Comparison of ENCODE assay signal across 26 cellular contexts in the genomic region with DNA sequence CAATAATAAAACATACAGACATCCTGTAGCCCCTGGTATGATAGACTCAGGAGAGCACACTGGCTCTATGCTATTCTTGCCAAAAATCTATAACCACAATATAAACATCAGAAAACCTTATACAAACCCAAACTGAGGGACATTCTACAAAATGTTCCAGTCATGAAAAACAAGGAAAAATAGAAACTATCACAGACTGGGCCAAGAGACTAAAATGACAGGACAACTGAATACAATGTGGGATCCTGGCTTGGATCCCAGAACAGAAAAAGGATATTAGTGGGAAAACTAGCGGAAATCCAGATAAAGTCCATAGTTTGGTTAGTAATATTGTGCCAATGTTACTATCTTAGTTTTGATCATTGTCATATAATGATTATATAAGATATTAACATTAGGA. TPM values are rescaled to one million over a fixed set of nuclear protein-coding genes. Genes with fewer than 3 reads are reported as not detected.
A peak's percentile ranks its signal among the peaks of the same experiment; 100 is the strongest.
DNase-seq lines count a peak whose midpoint lies in the region; ATAC-seq and TF ChIP-seq lines count a peak whose summit lies in the region.
"Had no signal": no experiment of that assay in that cellular context is flagged by ENCODE, and none has a peak within 500 bp of the region (broad histone marks: within the 10 kb centered on the region; RNA-seq: fewer than 3 reads in every experiment).

No MANE protein-coding gene starts in this region.

- no peaks in the 10 kb centered on the region for H4K20me1 ChIP-seq in MM.1S (ENCODE audit: insufficient read depth, low read length)
- H4K20me1 ChIP-seq in fibroblast of lung (ENCODE audit: control insufficient read depth, extremely low read depth, insufficient read depth, low read length): no peaks in the 10 kb centered on the region
- H4K20me1 ChIP-seq in osteoblast (ENCODE audit: insufficient read depth, low read length): no peaks in the 10 kb centered on the region

- ATAC-seq in HG03139 (IDR thresholded peaks at IDR 0.05; ENCODE audit: unreplicated experiment) (no peak), GM18868 (IDR thresholded peaks at IDR 0.05; ENCODE audit: unreplicated experiment) (no peak)
- ATAC-seq: activated CD4-positive, CD25-positive, alpha-beta regulatory T cell treated with anti-CD3 and anti-CD28 coated beads, Interleukin-2, amount 50 U/mL, for 24 hours; activated naive CD4-positive, alpha-beta T cell treated with anti-CD3 and anti-CD28 coated beads, Interleukin-2, amount 50 U/mL, for 72 hours; activated T-helper 17 cell treated with anti-CD3 and anti-CD28 coated beads, Interleukin-2, amount 50 U/mL, for 72 hours had no signal

- H3K79me1 ChIP-seq in trophoblast cell (ENCODE audit: low read length): peaks cover 3% of the 10 kb centered on the region

- no peak overlapping the region for H3K14ac ChIP-seq in trophoblast cell (ENCODE audit: low read length)

- DNase-seq in EH (ENCODE audit: low read depth) (peak; percentile 47), MM.1S (no peak), fibroblast of lung (ENCODE audit: low read depth in 2 of 2) (peak; percentile 45 to 83), osteoblast (ENCODE audit: insufficient read length, low spot score, missing footprints) (no peak), trophoblast cell (no peak)
- DNase-seq: activated CD4-positive, alpha-beta memory T cell treated with anti-CD3 and anti-CD28 coated beads, Interleukin-2, amount 10 ng/mL, durations not matched to agents 7 days and 5 days; aorta; C1 segment of cervical spinal cord; Calu3; central memory CD4-positive, alpha-beta T cell; DMS79 treated with DMSO at 0.1 percent for 48 hours; dorsolateral prefrontal cortex; HCEC 1CT; kidney glomerular epithelial cell; NCI-H1436; NCI-H446; NCI-H82; transverse colon had no signal

- no peaks in the 10 kb centered on the region for H3K9me2 ChIP-seq in MM.1S (replicated peaks; ENCODE audit: insufficient read depth, low read length)

- no peaks in the 10 kb centered on the region for H3K36me3 ChIP-seq in MM.1S (replicated peaks; ENCODE audit: insufficient read depth, low read length)
- no peaks in the 10 kb centered on the region for H3K36me3 ChIP-seq in fibroblast of lung (ENCODE audit: control insufficient read depth, insufficient read depth, low read length)
- H3K36me3 ChIP-seq in osteoblast (ENCODE audit: insufficient read depth, low read length): no peaks in the 10 kb centered on the region
- no peaks in the 10 kb centered on the region for H3K36me3 ChIP-seq in trophoblast cell (ENCODE audit: control insufficient read depth in 1 of 2, insufficient read depth in 2 of 2, low read length in 2 of 2)
- H3K36me3 ChIP-seq: neutrophil, prostate gland, transverse colon had no signal

- TF ChIP-seq CTCF in MM.1S (IDR thresholded peaks at IDR 0.05; ENCODE audit: low read length) (no peak), fibroblast of lung (conservative IDR thresholded peaks at IDR 0.05 in 1 of 2, IDR thresholded peaks at IDR 0.05 in 1 of 2; ENCODE audit: low read depth in 1 of 2, low read length in 2 of 2) (no peak), osteoblast (IDR thresholded peaks at IDR 0.05; ENCODE audit: extremely low read depth, low read depth, low read length) (no peak)

- H3K4me1 ChIP-seq in MM.1S (ENCODE audit: low read length) (peaks cover 25% of the 10 kb centered on the region), fibroblast of lung (ENCODE audit: control insufficient read depth, extremely low read depth, insufficient read depth, low read length) (peaks cover 4% of the 10 kb centered on the region), osteoblast (ENCODE audit: insufficient read depth, low read length) (peaks cover 34% of the 10 kb centered on the region), trophoblast cell (ENCODE audit: control insufficient read depth in 1 of 2, insufficient read depth in 2 of 2, low read length in 2 of 2) (peaks cover 4 to 5% of the 10 kb centered on the region in 2 experiments)
- H3K4me1 ChIP-seq: prostate gland had no signal

- no peak overlapping the region for H2BK120ac ChIP-seq in trophoblast cell (ENCODE audit: insufficient read depth, low read length, poor library complexity)

- H4K91ac ChIP-seq in trophoblast cell (ENCODE audit: low read depth, low read length): no peak overlapping the region

- H3K27ac ChIP-seq in MM.1S (ENCODE audit: low read length): no peak overlapping the region
- no peak overlapping the region for H3K27ac ChIP-seq in fibroblast of lung (ENCODE audit: insufficient read depth, low read length)
- H3K27ac ChIP-seq in osteoblast (ENCODE audit: low read depth, low read length): no peak overlapping the region
- no peak overlapping the region for H3K27ac ChIP-seq in trophoblast cell (ENCODE audit: low read depth, low read length)
- H3K27ac ChIP-seq: dorsolateral prefrontal cortex, neutrophil, prostate gland had no signal

- H3K9me3 ChIP-seq in MM.1S (replicated peaks; ENCODE audit: insufficient read depth, low read length) (no peaks in the 10 kb centered on the region), fibroblast of lung (ENCODE audit: control insufficient read depth, insufficient read depth, low read depth, low read length) (no peaks in the 10 kb centered on the region), osteoblast (ENCODE audit: low read depth, low read length) (no peaks in the 10 kb centered on the region), trophoblast cell (ENCODE audit: insufficient read depth, low read depth, low read length) (no peaks in the 10 kb centered on the region)
- H3K9me3 ChIP-seq: neutrophil, prostate gland, transverse colon had no signal

- H2AFZ ChIP-seq in MM.1S (ENCODE audit: low read length): no peak overlapping the region; the same call in 1 of the 2 replicates
- H2AFZ ChIP-seq in fibroblast of lung (ENCODE audit: low read length): no peak overlapping the region
- no peak overlapping the region for H2AFZ ChIP-seq in osteoblast (ENCODE audit: low read length)
- no peak overlapping the region for H2AFZ ChIP-seq in trophoblast cell (ENCODE audit: insufficient read depth, low read length, poor library complexity)

- no peak overlapping the region for H2BK12ac ChIP-seq in trophoblast cell (ENCODE audit: low read length)

- no peak overlapping the region for H2AK5ac ChIP-seq in trophoblast cell (ENCODE audit: low read length)

- H3K9ac ChIP-seq in MM.1S (ENCODE audit: low read length) (no peak overlapping the region), fibroblast of lung (ENCODE audit: insufficient read depth, low read length) (no peak overlapping the region), trophoblast cell (ENCODE audit: low read length) (no peak overlapping the region)

- H3K4me2 ChIP-seq in MM.1S (ENCODE audit: low read depth, low read length) (peak overlapping the region; percentile 56; the same call in 1 of the 2 replicates), fibroblast of lung (ENCODE audit: extremely low read depth, insufficient read depth, low read length) (no peak overlapping the region), osteoblast (ENCODE audit: insufficient read depth, low read length) (peak overlapping the region; percentile 36), trophoblast cell (ENCODE audit: low read length) (no peak overlapping the region)

- WGBS in trophoblast cell (ENCODE audit: extremely low coverage, insufficient coverage, insufficient read length): no CpG with 5 or more reads among the region's 1 CpG

- H3K27me3 ChIP-seq in MM.1S (replicated peaks; ENCODE audit: insufficient read depth, low read length): no peaks in the 10 kb centered on the region
- no peaks in the 10 kb centered on the region for H3K27me3 ChIP-seq in fibroblast of lung (ENCODE audit: control insufficient read depth, insufficient read depth, low read length)
- no peaks in the 10 kb centered on the region for H3K27me3 ChIP-seq in osteoblast (ENCODE audit: insufficient read depth, low read length)
- no peaks in the 10 kb centered on the region for H3K27me3 ChIP-seq in trophoblast cell (ENCODE audit: insufficient read depth, low read length)
- H3K27me3 ChIP-seq: dorsolateral prefrontal cortex, neutrophil, transverse colon had no signal

- H3K4me3 ChIP-seq in MM.1S (ENCODE audit: low read length): no peak overlapping the region
- no peak overlapping the region for H3K4me3 ChIP-seq in fibroblast of lung (replicated peaks in 1 of 4; ENCODE audit: control extremely low read depth in 1 of 4, insufficient read depth in 1 of 4, low read depth in 3 of 4, low read length in 4 of 4)
- no peak overlapping the region for H3K4me3 ChIP-seq in osteoblast (ENCODE audit: insufficient read depth, low read length)
- H3K4me3 ChIP-seq in trophoblast cell (ENCODE audit: low read depth, low read length): no peak overlapping the region
- H3K4me3 ChIP-seq: dorsolateral prefrontal cortex, K562, prostate gland, transverse colon had no signal

- H3F3A ChIP-seq in MM.1S (ENCODE audit: insufficient read depth, low read length): no peaks in the 10 kb centered on the region

- H3K4ac ChIP-seq in trophoblast cell (ENCODE audit: low read depth, low read length): no peak overlapping the region

- H4K12ac ChIP-seq in trophoblast cell (ENCODE audit: low read depth, low read length): no peak overlapping the region

- no peaks in the 10 kb centered on the region for H3K79me2 ChIP-seq in MM.1S (ENCODE audit: low read length)
- no peaks in the 10 kb centered on the region for H3K79me2 ChIP-seq in fibroblast of lung (ENCODE audit: control insufficient read depth, insufficient read depth, low read length)
- H3K79me2 ChIP-seq in osteoblast (ENCODE audit: insufficient read depth, low read length): no peaks in the 10 kb centered on the region
- H3K79me2 ChIP-seq in trophoblast cell (ENCODE audit: control insufficient read depth, insufficient read depth, low read length, poor library complexity): no peaks in the 10 kb centered on the region

- H2BK5ac ChIP-seq in trophoblast cell (ENCODE audit: low read depth, low read length, poor library complexity): no peak overlapping the region

- no peak overlapping the region for H3K18ac ChIP-seq in trophoblast cell (ENCODE audit: low read length)

- H4K8ac ChIP-seq in trophoblast cell (ENCODE audit: low read depth, low read length): no peak overlapping the region

- H3K23ac ChIP-seq in trophoblast cell (ENCODE audit: low read length): no peak overlapping the region

RNA-seq across cellular contexts. Expression of gene EPAS1, which starts 29.6 kb away (rescaled TPM):
- total RNA-seq in fibroblast of lung (82.4 and 120 TPM in 2 replicates), osteoblast (198 and 260 TPM in 2 replicates)
- 330 and 941 TPM in 2 replicates for polyA plus RNA-seq in fibroblast of lung
- 135 and 492 TPM in 2 replicates for polyA plus RNA-seq in fibroblast of lung (2012)
- 229 and 622 TPM in 2 replicates for polyA minus RNA-seq in fibroblast of lung (ENCODE audit: low replicate concordance)
- 1,165 and 1,253 TPM in 2 replicates for polyA plus RNA-seq in trophoblast cell (2013)

Comparison
In these comparisons a context has a peak if more than half of its experiments do, and no peak if none do; other contexts are left out.
1. DNase-seq: peak in EH (single experiment) and fibroblast of lung (2 of 2); none in MM.1S (single experiment), osteoblast (single experiment) and trophoblast cell (0 of 2).
2. H3K4me2 ChIP-seq: peak in MM.1S (single experiment) and osteoblast (single experiment); none in fibroblast of lung (single experiment) and trophoblast cell (single experiment).